ENCODE assay signal across 23 cellular contexts in the genomic region with DNA sequence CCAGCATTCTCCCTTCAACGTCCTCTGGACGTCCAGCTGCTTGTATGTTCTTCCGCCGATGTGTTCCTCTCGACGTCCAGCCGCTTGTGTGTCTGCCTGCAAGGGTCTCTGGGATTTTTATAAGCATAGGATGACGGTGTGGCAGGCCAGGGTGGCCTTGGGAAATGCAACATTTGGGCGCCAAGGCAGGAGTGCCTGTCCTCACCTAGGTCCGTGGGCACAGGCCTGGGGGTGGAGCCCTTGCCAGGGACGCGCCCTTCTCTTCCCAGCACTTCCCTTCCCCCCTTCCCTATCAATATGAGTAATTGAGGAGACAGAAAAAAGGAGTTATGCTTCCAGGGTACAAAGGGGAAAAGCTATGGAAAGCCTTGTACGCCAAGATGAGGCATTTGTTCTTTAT.
"Had no signal": no experiment of that assay in that cellular context is flagged by ENCODE, and none has a peak within 500 bp of the region (broad histone marks: within the 10 kb centered on the region; RNA-seq: fewer than 3 reads in every experiment).

No MANE protein-coding gene starts in this region.

- H3K4me3 Mint-ChIP-seq: nephron; stimulated activated effector memory CD8-positive, alpha-beta T cell treated with anti-CD3 and anti-CD28 coated beads, Interleukin-12 subunit alpha, Interleukin-12 subunit beta, amount 100 ng/mL, for 72 hours; type B pancreatic cell had no signal

- H3K36me3 ChIP-seq: ovary, suprapubic skin, thyroid gland, uterus had no signal

- H3K79me2 ChIP-seq: hepatocyte had no signal

- H3K4me1 Mint-ChIP-seq: nephron; stimulated activated effector memory CD8-positive, alpha-beta T cell treated with anti-CD3 and anti-CD28 coated beads, Interleukin-12 subunit alpha, Interleukin-12 subunit beta, amount 100 ng/mL, for 72 hours had no signal

- H3K4me3 ChIP-seq: coronary artery, dorsolateral prefrontal cortex, hepatocyte, lung, ovary, suprapubic skin, thyroid gland, uterus had no signal

- H3K9me3 ChIP-seq: ovary, suprapubic skin, thyroid gland, uterus had no signal

- H3K27me3 Mint-ChIP-seq: naive B cell, progenitor cell of endocrine pancreas had no signal

- H2AFZ ChIP-seq: hepatocyte had no signal

- H3K9me3 Mint-ChIP-seq: naive B cell; nephron; stimulated activated effector memory CD8-positive, alpha-beta T cell treated with anti-CD3 and anti-CD28 coated beads, Interleukin-12 subunit alpha, Interleukin-12 subunit beta, amount 100 ng/mL, for 72 hours; type B pancreatic cell had no signal

- H3K27me3 ChIP-seq: dorsolateral prefrontal cortex, hepatocyte, ovary, suprapubic skin, thyroid gland, uterus had no signal

- H3K4me1 ChIP-seq: suprapubic skin, thyroid gland, uterus had no signal

- H3K4me2 ChIP-seq: hepatocyte had no signal

- H3K27ac ChIP-seq: coronary artery, dorsolateral prefrontal cortex, hepatocyte, ovary, suprapubic skin, thyroid gland, uterus had no signal

- DNase-seq: dorsolateral prefrontal cortex; effector CD8-positive, alpha-beta T cell; foreskin melanocyte; head of caudate nucleus; left colon; left ventricle myocardium superior; mesendoderm; naive B cell; ovary; right cardiac atrium; stimulated activated CD4-positive, alpha-beta T cell treated with anti-CD3 and anti-CD28 coated beads, Interleukin-4, amount 100 ng/mL, for 1 hour; stimulated activated CD8-positive, alpha-beta memory T cell treated with anti-CD3 and anti-CD28 coated beads, Interleukin-4, amount 100 ng/mL, for 48 hours; stimulated activated naive CD8-positive, alpha-beta T cell treated with anti-CD3 and anti-CD28 coated beads, Interleukin-15, Interleukin-2, amounts not matched to agents 100 U/mL and 50 U/mL, for 24 hours; thyroid gland; uterus had no signal

- H3K27ac Mint-ChIP-seq: progenitor cell of endocrine pancreas; stimulated activated effector memory CD8-positive, alpha-beta T cell treated with anti-CD3 and anti-CD28 coated beads, Interleukin-12 subunit alpha, Interleukin-12 subunit beta, amount 100 ng/mL, for 72 hours; type B pancreatic cell had no signal

- ATAC-seq: left colon; left ventricle myocardium superior; right cardiac atrium; stimulated activated effector memory CD8-positive, alpha-beta T cell treated with anti-CD3 and anti-CD28 coated beads, Interleukin-12 subunit alpha, Interleukin-12 subunit beta, amount 100 ng/mL, for 72 hours; stimulated activated naive CD8-positive, alpha-beta T cell treated with anti-CD3 and anti-CD28 coated beads, Interleukin-15, Interleukin-2, amounts not matched to agents 100 U/mL and 50 U/mL, for 24 hours had no signal

- H3K36me3 Mint-ChIP-seq: stimulated activated effector memory CD8-positive, alpha-beta T cell treated with anti-CD3 and anti-CD28 coated beads, Interleukin-12 subunit alpha, Interleukin-12 subunit beta, amount 100 ng/mL, for 72 hours; type B pancreatic cell had no signal
